Comparison of ENCODE assay signal across 11 cellular contexts in the genomic region with DNA sequence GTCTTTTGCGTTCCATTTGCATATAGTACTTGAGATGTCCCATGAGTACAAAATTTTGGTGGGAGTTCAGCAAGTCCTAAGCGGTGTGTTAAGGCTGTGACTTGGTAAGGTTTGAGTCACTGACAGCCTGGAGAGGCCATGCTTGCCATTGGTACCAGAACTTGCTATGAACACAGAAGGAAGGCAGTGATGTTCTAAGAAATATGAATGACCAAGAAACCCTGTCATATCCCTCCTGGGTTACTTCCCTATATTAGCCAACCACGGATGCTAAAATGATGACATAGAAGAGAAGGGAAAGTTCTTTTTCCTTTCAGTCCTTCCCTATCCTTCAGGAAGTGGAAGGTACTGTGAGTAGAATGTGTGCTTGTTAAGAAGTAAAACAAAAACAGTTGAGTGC.
A peak's percentile ranks its signal among the peaks of the same experiment; 100 is the strongest.
DNase-seq lines count a peak whose midpoint lies in the region; ATAC-seq lines count a peak whose summit lies in the region.
"Had no signal": no experiment of that assay in that cellular context is flagged by ENCODE, and none has a peak within 500 bp of the region (broad histone marks: within the 10 kb centered on the region; RNA-seq: fewer than 3 reads in every experiment).

No MANE protein-coding gene starts in this region.

- no peaks in the 10 kb centered on the region for H3K36me3 ChIP-seq in mesendoderm (ENCODE audit: control insufficient read depth, insufficient read depth, low read length)

- WGBS in mesendoderm (ENCODE audit: extremely low coverage, insufficient coverage, low lambda C conversion rate) = no CpG with 5 or more reads among the region's 3 CpGs

- no peaks in the 10 kb centered on the region for H3K79me2 ChIP-seq in mesendoderm (ENCODE audit: control insufficient read depth, insufficient read depth, low read length)

- H3K23ac ChIP-seq in mesendoderm (ENCODE audit: low read length) = no peak overlapping the region

- H3K56ac ChIP-seq in mesendoderm (ENCODE audit: low read length) = peak overlapping the region; percentile 30

- ATAC-seq in GM19023 (IDR thresholded peaks at IDR 0.05; ENCODE audit: unreplicated experiment) = no peak

- H2BK15ac ChIP-seq in mesendoderm (replicated peaks; ENCODE audit: low read depth) = no peak overlapping the region

- no peaks in the 10 kb centered on the region for H3K79me1 ChIP-seq in mesendoderm (ENCODE audit: low read length)

- H2AK5ac ChIP-seq in mesendoderm (ENCODE audit: low read length) = no peak overlapping the region

- H3K9ac ChIP-seq in mesendoderm (ENCODE audit: low read length) = no peak overlapping the region

- peak overlapping the region; percentile 15 for H3K4me2 ChIP-seq in mesendoderm (ENCODE audit: low read length)

- no peak overlapping the region for H4K5ac ChIP-seq in mesendoderm (ENCODE audit: low read length)

- no peaks in the 10 kb centered on the region for H3K27me3 ChIP-seq in mesendoderm (ENCODE audit: insufficient read depth, low read length, poor library complexity)

- peaks cover 9% of the 10 kb centered on the region for H3K4me1 ChIP-seq in mesendoderm (ENCODE audit: control insufficient read depth, low read depth, low read length)

- no peak overlapping the region for H3K18ac ChIP-seq in mesendoderm (ENCODE audit: low read length)

- H4K8ac ChIP-seq in mesendoderm (ENCODE audit: low read depth, low read length) = no peak overlapping the region

- no peak overlapping the region for H2BK5ac ChIP-seq in mesendoderm (ENCODE audit: low read length)

- H3K4ac ChIP-seq in mesendoderm (ENCODE audit: low read depth, low read length) = no peak overlapping the region

- no peak overlapping the region for H3K27ac ChIP-seq in mesendoderm (ENCODE audit: low read depth, low read length)

- no peak overlapping the region for H3K4me3 ChIP-seq in mesendoderm (ENCODE audit: low read length)

- H2BK120ac ChIP-seq in mesendoderm (ENCODE audit: low read depth, low read length) = peak overlapping the region; percentile 82

- DNase-seq in GDM1 (lab: John Stamatoyannopoulos, UW) (peak; percentile 14), M059J (ENCODE audit: low read depth) (peak; percentile 48), amniotic epithelial cell (ENCODE audit: low read depth) (peak; percentile 33), mesendoderm (no peak), globus pallidus (ENCODE audit: low spot score) (no peak), hippocampal formation (lab: John Stamatoyannopoulos, UW) (no peak), DMS 273 treated with DMSO at 0.1 percent for 48 hours (lab: John Stamatoyannopoulos, UW) (no peak)
- DNase-seq: H7; NCI-H748 treated with DMSO at 0.1 percent for 48 hours; stimulated activated CD4-positive, alpha-beta T cell treated with anti-CD3 and anti-CD28 coated beads, Interleukin-12 subunit alpha, Interleukin-12 subunit beta, amount 100 ng/mL, for 4 hours had no signal

Comparison
In these comparisons a context has a peak if more than half of its experiments do, and no peak if none do; other contexts are left out.
1. DNase-seq: peak in GDM1 (single experiment), M059J (single experiment) and amniotic epithelial cell (single experiment); none in mesendoderm (single experiment), globus pallidus (single experiment), hippocampal formation (0 of 2) and DMS 273 treated with DMSO at 0.1 percent for 48 hours (single experiment).